ENCODE assay signal across 11 cellular contexts in genomic region chr7:130374507-130374906, GRCh38. TPM values are rescaled to one million over a fixed set of nuclear protein-coding genes. Genes with fewer than 3 reads are reported as not detected.
DNase-seq lines count a peak whose midpoint lies in the region; ATAC-seq and TF ChIP-seq lines count a peak whose summit lies in the region.
"Had no signal": no experiment of that assay in that cellular context is flagged by ENCODE, and none has a peak within 500 bp of the region (broad histone marks: within the 10 kb centered on the region; RNA-seq: fewer than 3 reads in every experiment).

No MANE protein-coding gene starts in this region.

- H3K4me1 ChIP-seq in adrenal gland (replicated peaks in 1 of 2) (peaks cover 12 to 40% of the 10 kb centered on the region in 2 donors), foreskin keratinocyte (peaks cover 18% of the 10 kb centered on the region)

- no peaks in the 10 kb centered on the region for H3K27me3 Mint-ChIP-seq in osteocyte (ENCODE audit: unreplicated experiment)
- H3K27me3 Mint-ChIP-seq in type B pancreatic cell, result no peaks in the 10 kb centered on the region

- no peak for ATAC-seq in foreskin keratinocyte

- intact Hi-C loops in adrenal gland (cut with DNase I), result no loop called here

- no peak for TF ChIP-seq POLR2A in adrenal gland (IDR thresholded peaks at IDR 0.05)

- DNase-seq in adrenal gland (no peak), foreskin keratinocyte (no peak), osteocyte (ENCODE audit: extremely low spot score, unreplicated experiment) (no peak), type B pancreatic cell (ENCODE audit: extremely low spot score, unreplicated experiment) (no peak), epidermal melanocyte (ENCODE audit: insufficient read length, low spot score) (no peak)
- DNase-seq in stimulated activated CD4-positive, alpha-beta T cell treated with anti-CD3 and anti-CD28 coated beads, Interleukin-4, amount 100 ng/mL, for 4 hours, result no peak
- DNase-seq in stimulated activated CD4-positive, alpha-beta T cell treated with anti-CD3 and anti-CD28 coated beads, Interleukin-4, amount 100 ng/mL, for 1 hour, result no peak
- DNase-seq: COR-L47; effector CD8-positive, alpha-beta T cell had no signal

- H3K4me3 ChIP-seq in adrenal gland, result no peak overlapping the region

- H3K4me3 Mint-ChIP-seq in osteocyte (ENCODE audit: unreplicated experiment) (peak overlapping the region; percentile 47), type B pancreatic cell (peak overlapping the region; percentile 66)

- TF ChIP-seq CTCF in adrenal gland (IDR thresholded peaks at IDR 0.05) (no peak), foreskin keratinocyte (conservative IDR thresholded peaks at IDR 0.05) (no peak), osteocyte (IDR thresholded peaks at IDR 0.05) (no peak), type B pancreatic cell (conservative IDR thresholded peaks at IDR 0.05) (no peak)

- H3K27ac Mint-ChIP-seq in osteocyte (ENCODE audit: unreplicated experiment) (peak overlapping the region; percentile 98), type B pancreatic cell (peak overlapping the region; percentile 99)

- H3K36me3 ChIP-seq in adrenal gland (replicated peaks in 1 of 2), result no peaks in the 10 kb centered on the region

- peaks cover 11% of the 10 kb centered on the region for H3K9me3 Mint-ChIP-seq in osteocyte (ENCODE audit: unreplicated experiment)
- peaks cover 9% of the 10 kb centered on the region for H3K9me3 Mint-ChIP-seq in type B pancreatic cell

- H3K36me3 Mint-ChIP-seq in osteocyte (ENCODE audit: unreplicated experiment), result peaks cover 5% of the 10 kb centered on the region
- peaks cover 14% of the 10 kb centered on the region for H3K36me3 Mint-ChIP-seq in type B pancreatic cell

- H3K27ac ChIP-seq in adrenal gland (peak overlapping the region; percentile 85 to 95 (median 95)), foreskin keratinocyte (peak overlapping the region; percentile 95)

- H3K9me3 ChIP-seq in adrenal gland (replicated peaks in 1 of 3), result no peaks in the 10 kb centered on the region

- 92 to 100% (median 96%) methylated on average over 4 to 6 of the region's 6 CpGs for WGBS in adrenal gland, 4 donors

- H3K4me1 Mint-ChIP-seq in osteocyte (ENCODE audit: unreplicated experiment), result peaks cover 59% of the 10 kb centered on the region
- H3K4me1 Mint-ChIP-seq in type B pancreatic cell (ENCODE audit: unreplicated experiment), result peaks cover 43% of the 10 kb centered on the region

- no peaks in the 10 kb centered on the region for H3K27me3 ChIP-seq in adrenal gland
- H3K27me3 ChIP-seq in foreskin keratinocyte, result no peaks in the 10 kb centered on the region

RNA-seq across cellular contexts. Expression of gene CPA1, which starts 5.8 kb away (rescaled TPM):
- total RNA-seq in adrenal gland, result 10 to 100 TPM in 2 of 8 donors, 1 to 10 TPM in 1, under 1 TPM in 2, not detected in 3; 0.14 to 15.0 (median 2.3) TPM
- 1 to 10 TPM in 2 of 3 donors, not detected in 1; 1.1 to 1.8 TPM for polyA plus RNA-seq in adrenal gland
- total RNA-seq in foreskin keratinocyte, result not detected in 2 replicates
- polyA plus RNA-seq in foreskin keratinocyte, result not detected in 2 replicates
- not detected in 2 replicates for total RNA-seq in osteocyte
- 0.41 TPM in 1 of 2 replicates, not detected in the other for total RNA-seq in type B pancreatic cell (ENCODE audit: low replicate concordance)
- total RNA-seq: M059J, NCI-H460 had no signal

RNA-seq across cellular contexts. Expression of gene CPA5, which starts 29.9 kb away (rescaled TPM):
- total RNA-seq in adrenal gland (under 1 TPM in 1 of 8 donors, not detected in 7; 0.65 TPM), foreskin keratinocyte (0.17 and 0.25 TPM in 2 replicates), osteocyte (0.51 TPM in 1 of 2 replicates, not detected in the other), type B pancreatic cell (ENCODE audit: low replicate concordance) (0.68 TPM in 1 of 2 replicates, not detected in the other)
- polyA plus RNA-seq in adrenal gland (under 1 TPM in 2 of 3 donors, not detected in 1; 0.24 to 0.30 TPM), foreskin keratinocyte (0.29 and 0.51 TPM in 2 replicates)
- total RNA-seq: M059J, NCI-H460 had no signal
